In the genomic region with DNA sequence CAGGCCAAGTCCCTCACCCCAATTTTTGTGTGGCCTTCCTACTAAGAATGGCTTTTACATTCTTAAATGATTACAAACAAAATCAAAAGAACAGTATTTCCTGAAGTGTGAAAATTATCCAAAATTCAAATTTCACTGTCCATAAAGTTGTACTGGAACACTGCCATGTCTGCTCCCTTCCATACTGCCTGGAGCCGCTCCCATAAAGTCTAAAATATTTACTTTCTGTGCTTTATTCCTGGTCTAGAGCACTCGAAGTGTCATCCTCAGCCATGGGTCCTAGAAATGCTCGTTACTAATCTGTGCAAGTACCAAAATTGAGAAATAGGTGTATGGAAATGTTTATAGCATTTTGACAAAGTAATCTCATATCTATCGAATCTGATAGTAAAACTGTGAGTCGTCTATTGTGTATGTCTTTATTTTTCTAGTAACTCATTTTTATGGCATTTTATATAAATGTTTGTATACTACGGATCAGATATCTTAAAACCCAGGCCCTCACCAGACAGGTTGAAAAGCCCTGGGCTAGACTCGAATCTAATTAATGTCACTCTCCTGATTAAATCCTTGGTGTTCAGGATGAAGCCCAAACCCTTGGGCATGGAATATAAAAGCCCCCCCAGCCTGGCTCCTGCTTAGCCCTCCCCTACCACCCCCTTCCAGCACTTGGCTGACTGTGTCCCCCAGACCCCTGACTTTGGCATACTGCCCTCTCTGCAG, we compare ENCODE assay signal across 2 cellular contexts.
TF ChIP-seq lines count a peak whose summit lies in the region.

No MANE protein-coding gene starts in this region.

TF ChIP-seq in SK-N-SH, 30 proteins besides CTCF, POLR2A, EP300 and RAD21 (continued from another document):
- TF ChIP-seq PBX3 (IDR thresholded peaks at IDR 0.05) = no peak
- no peak for TF ChIP-seq IRF3 (IDR thresholded peaks at IDR 0.05; ENCODE audit: low read depth, low read length)

TF ChIP-seq in SK-N-SH treated with all-trans-retinoic acid at 6 μM for 48 hours, 23 proteins besides CTCF, POLR2A, EP300 and RAD21 (continued from another document):
- TF ChIP-seq ESRRG (CRISPR knock-in tag; IDR thresholded peaks at IDR 0.05) (no peak), RARB (CRISPR knock-in tag; IDR thresholded peaks at IDR 0.05) (no peak), CSRNP3 (CRISPR knock-in tag; IDR thresholded peaks at IDR 0.05) (no peak), ARNTL (CRISPR knock-in tag; IDR thresholded peaks at IDR 0.05; ENCODE audit: borderline replicate concordance, low read depth) (no peak)
